ENCODE assay signal across 8 cellular contexts in genomic region chr11:70202898-70203748, GRCh38. TPM values are rescaled to one million over a fixed set of nuclear protein-coding genes. Genes with fewer than 3 reads are reported as not detected.
A peak's percentile ranks its signal among the peaks of the same experiment; 100 is the strongest.
DNase-seq lines count a peak whose midpoint lies in the region; ATAC-seq, FAIRE-seq and TF ChIP-seq lines count a peak whose summit lies in the region.

TSS of gene FADD (plus strand) at chr11:70203296. CDS start at chr11:70203460, 164 bp downstream.

- H3K9ac ChIP-seq in H1 (replicated peaks in 1 of 4; ENCODE audit: extremely low read depth in 1 of 4, low read depth in 3 of 4, low read length in 3 of 4) (peak within 1 kb of the TSS; percentile 76 to 93 (median 90)), mesendoderm (ENCODE audit: low read length) (peak within 1 kb of the TSS; percentile 100)

- H4K91ac ChIP-seq in H1 (replicated peaks; ENCODE audit: insufficient read length, low read length): peak within 1 kb of the TSS; percentile 97

- H2AK5ac ChIP-seq in H1 (ENCODE audit: low read depth, low read length) (peak within 1 kb of the TSS; percentile 77; the same call in 1 of the 2 replicates), mesendoderm (ENCODE audit: low read length) (peak within 1 kb of the TSS; percentile 97)

- H3K36me3 ChIP-seq in CD4-positive, CD25-positive, alpha-beta regulatory T cell (ENCODE audit: control insufficient read depth, insufficient read depth, low read length): peaks cover 28% of the 10 kb centered on the region
- H3K36me3 ChIP-seq in H1 (ENCODE audit: control insufficient read depth in 2 of 4, insufficient read depth in 4 of 4, low read length in 3 of 4): peaks cover 10 to 19% (median 14%) of the 10 kb centered on the region in 4 experiments
- peaks cover 11% of the 10 kb centered on the region for H3K36me3 ChIP-seq in mesendoderm (ENCODE audit: control insufficient read depth, insufficient read depth, low read length)

- 1% methylated on average over 74 of the region's 91 CpGs; no CpG with 5 or more reads in 1 of the 2 experiments for WGBS in H1 (ENCODE audit: extremely low coverage in 1 of 2, insufficient coverage in 1 of 2, insufficient read length in 1 of 2, insufficient replicate concordance in 2 of 2, low coverage in 1 of 2, low lambda C conversion rate in 2 of 2, missing lambda C conversion rate in 1 of 2), 2 experiments
- no CpG with 5 or more reads among the region's 91 CpGs for WGBS in mesendoderm (ENCODE audit: extremely low coverage, insufficient coverage, low lambda C conversion rate)

- H3K4me2 ChIP-seq in H1 (ENCODE audit: insufficient read depth in 1 of 2, low read depth in 2 of 2, low read length in 2 of 2): peak within 1 kb of the TSS; percentile 70 to 89
- peak within 1 kb of the TSS; percentile 100 for H3K4me2 ChIP-seq in mesendoderm (ENCODE audit: low read length)

- H2BK5ac ChIP-seq in H1 (ENCODE audit: low read depth, low read length): peak within 1 kb of the TSS; percentile 97
- peak within 1 kb of the TSS; percentile 98 for H2BK5ac ChIP-seq in mesendoderm (ENCODE audit: low read length)

- H3K27me3 ChIP-seq in CD4-positive, CD25-positive, alpha-beta regulatory T cell (ENCODE audit: control insufficient read depth, insufficient read depth, low read length): no peaks in the 10 kb centered on the region
- no peaks in the 10 kb centered on the region for H3K27me3 ChIP-seq in HL-60 (ENCODE audit: insufficient read depth, poor library complexity, severe bottlenecking)
- no peaks in the 10 kb centered on the region for H3K27me3 ChIP-seq in H1 (replicated peaks in 1 of 4; ENCODE audit: control insufficient read depth in 3 of 4, extremely low read depth in 1 of 4, insufficient read depth in 3 of 4, low read length in 3 of 4)
- H3K27me3 ChIP-seq in mesendoderm (ENCODE audit: insufficient read depth, low read length, poor library complexity): no peaks in the 10 kb centered on the region

- peaks cover 7% of the 10 kb centered on the region for H3K27me3 Mint-ChIP-seq in CD4-positive, CD25-positive, alpha-beta regulatory T cell

- H4K8ac ChIP-seq in H1 (ENCODE audit: extremely low read depth, insufficient read depth, low read length) (peak within 1 kb of the TSS; percentile 91), mesendoderm (ENCODE audit: low read depth, low read length) (peak within 1 kb of the TSS; percentile 98)

- peaks cover 10% of the 10 kb centered on the region for H3K23me2 ChIP-seq in H1 (ENCODE audit: low read depth, low read length)

- H2AFZ ChIP-seq in H1 (ENCODE audit: low read length): peak within 1 kb of the TSS; percentile 18; the same call in 1 of the 2 replicates

- TF ChIP-seq RAD21 in H1 (IDR thresholded peaks at IDR 0.05 in 1 of 2, conservative IDR thresholded peaks at IDR 0.05 in 1 of 2; ENCODE audit: low read depth in 2 of 2, low read length in 2 of 2): no peak; a peak in 1 of 4 replicates

- no peak within 1 kb of the TSS for H3K23ac ChIP-seq in H1 (ENCODE audit: insufficient read length)
- H3K23ac ChIP-seq in mesendoderm (ENCODE audit: low read length): peak within 1 kb of the TSS; percentile 97

- H3K18ac ChIP-seq in H1 (ENCODE audit: extremely low read depth, low read length) (peak within 1 kb of the TSS; percentile 96; the same call in 1 of the 2 replicates), mesendoderm (ENCODE audit: low read length) (peak within 1 kb of the TSS; percentile 65)

- H3K56ac ChIP-seq in H1 (replicated peaks; ENCODE audit: insufficient read length, low read depth, low read length) (peak within 1 kb of the TSS; percentile 84), mesendoderm (ENCODE audit: low read length) (peak within 1 kb of the TSS; percentile 100)

- H4K20me1 ChIP-seq in H1 (replicated peaks in 1 of 2; ENCODE audit: control insufficient read depth in 1 of 2, insufficient read depth in 2 of 2, low read length in 2 of 2): peaks cover 21 to 25% of the 10 kb centered on the region in 2 experiments

- H3K27ac ChIP-seq in CD4-positive, CD25-positive, alpha-beta regulatory T cell (ENCODE audit: insufficient read depth, low read length, poor library complexity, severe bottlenecking): peak within 1 kb of the TSS; percentile 88
- H3K27ac ChIP-seq in HL-60 (replicated peaks): peak within 1 kb of the TSS; percentile 95
- peak within 1 kb of the TSS; percentile 74 for H3K27ac ChIP-seq in H1 (ENCODE audit: low read depth, low read length)
- H3K27ac ChIP-seq in mesendoderm (ENCODE audit: low read depth, low read length): peak within 1 kb of the TSS; percentile 95

- H3K79me1 ChIP-seq in H1 (ENCODE audit: low read depth, low read length) (peaks cover 6% of the 10 kb centered on the region; the same call in 1 of the 2 replicates), mesendoderm (ENCODE audit: low read length) (peaks cover 32% of the 10 kb centered on the region)

- peak within 1 kb of the TSS; percentile 89 to 98 (median 95) for H3K27ac Mint-ChIP-seq in CD4-positive, CD25-positive, alpha-beta regulatory T cell

- peaks cover 38% of the 10 kb centered on the region for H3K4me1 ChIP-seq in CD4-positive, CD25-positive, alpha-beta regulatory T cell (ENCODE audit: control insufficient read depth, insufficient read depth, low read length, poor library complexity, severe bottlenecking)
- peaks cover 7 to 17% (median 9%) of the 10 kb centered on the region in 4 experiments for H3K4me1 ChIP-seq in H1 (replicated peaks in 1 of 4; ENCODE audit: control insufficient read depth in 3 of 4, insufficient read depth in 4 of 4, low read length in 3 of 4)
- peaks cover 5% of the 10 kb centered on the region for H3K4me1 ChIP-seq in mesendoderm (ENCODE audit: control insufficient read depth, low read depth, low read length)

- peaks cover 9 to 39% of the 10 kb centered on the region in 2 experiments for H3K79me2 ChIP-seq in H1 (ENCODE audit: control insufficient read depth in 1 of 2, insufficient read depth in 2 of 2, low read length in 2 of 2)
- H3K79me2 ChIP-seq in mesendoderm (ENCODE audit: control insufficient read depth, insufficient read depth, low read length): peaks cover 37% of the 10 kb centered on the region

- peaks cover 11% of the 10 kb centered on the region for H3K36me3 Mint-ChIP-seq in CD4-positive, CD25-positive, alpha-beta regulatory T cell

- peak within 1 kb of the TSS; percentile 96 to 99 (median 97) for H3K4me3 Mint-ChIP-seq in CD4-positive, CD25-positive, alpha-beta regulatory T cell

- TF ChIP-seq CTCF in HL-60 (IDR thresholded peaks at IDR 0.05; ENCODE audit: insufficient read depth, low read length) (no peak), H1 (IDR thresholded peaks at IDR 0.05; ENCODE audit: control extremely low read depth in 1 of 3, insufficient read depth in 1 of 3, low read depth in 1 of 3, low read length in 3 of 3) (no peak)

- POLR2A ChIA-PET in H1 (lab: Charles Lee; ENCODE audit: partially characterized antibody): interaction anchor here (0.6 to 3.5 kb wide), 7 partner anchors 10 to 290 kb away, joined by 3 to 22 read pairs (median 4); no protein-coding TSS in a partner anchor

- peaks cover 0 to 49% (median 21%) of the 10 kb centered on the region in 4 donors for H3K4me1 Mint-ChIP-seq in CD4-positive, CD25-positive, alpha-beta regulatory T cell

- peak in 1 of 2 experiments; percentile 40; a peak in 1 of 3 replicates for TF ChIP-seq POLR2A in H1 (IDR thresholded peaks at IDR 0.05; ENCODE audit: control extremely low read depth in 1 of 2, low read depth in 2 of 2, low read length in 2 of 2)

- H3K14ac ChIP-seq in H1 (ENCODE audit: insufficient read length): no peak within 1 kb of the TSS

- ATAC-seq in CD4-positive, CD25-positive, alpha-beta regulatory T cell (ENCODE audit: low read depth in 2 of 2): peak; percentile 56 to 58
- peak; percentile 77 for ATAC-seq in GM19397 (IDR thresholded peaks at IDR 0.05; ENCODE audit: unreplicated experiment)

- peaks cover 0 to 2% (median 0%) of the 10 kb centered on the region in 7 donors for H3K9me3 Mint-ChIP-seq in CD4-positive, CD25-positive, alpha-beta regulatory T cell

- peak within 1 kb of the TSS; percentile 32; the same call in 1 of the 2 replicates for H2BK12ac ChIP-seq in H1 (ENCODE audit: low read depth, low read length)

- no peak for FAIRE-seq in H1 (lab: Jason Lieb, UNC)

- no peak for TF ChIP-seq EP300 in H1 (IDR thresholded peaks at IDR 0.05; ENCODE audit: borderline replicate concordance in 1 of 2, low read depth in 2 of 2, low read length in 2 of 2)

- CTCF ChIA-PET in H1 (lab: Charles Lee; ENCODE audit: partially characterized antibody): interaction anchor here (0.6 to 3.5 kb wide), 3 partner anchors 7 to 421 kb away, joined by 3 to 11 read pairs (median 5); no protein-coding TSS in a partner anchor

- peak within 1 kb of the TSS; percentile 98 for H3K4me3 ChIP-seq in CD4-positive, CD25-positive, alpha-beta regulatory T cell (ENCODE audit: low read depth, low read length)
- H3K4me3 ChIP-seq in HL-60 (replicated peaks; ENCODE audit: insufficient read depth, low read length): peak within 1 kb of the TSS; percentile 82
- peak within 1 kb of the TSS; percentile 86 to 90 (median 86) for H3K4me3 ChIP-seq in H1 (ENCODE audit: extremely low read depth in 1 of 4, insufficient read depth in 2 of 4, low read depth in 3 of 4, low read length in 4 of 4)
- H3K4me3 ChIP-seq in mesendoderm (ENCODE audit: low read length): peak within 1 kb of the TSS; percentile 98

- H4K5ac ChIP-seq in H1 (ENCODE audit: insufficient read length, low read depth, low read length): peak within 1 kb of the TSS; percentile 62
- peak within 1 kb of the TSS; percentile 33 for H4K5ac ChIP-seq in mesendoderm (ENCODE audit: low read length)

- no peak within 1 kb of the TSS for H2BK20ac ChIP-seq in H1 (ENCODE audit: low read length)

- H2BK15ac ChIP-seq in H1 (ENCODE audit: low read length) (peak within 1 kb of the TSS; percentile 92; the same call in 1 of the 2 replicates), mesendoderm (replicated peaks; ENCODE audit: low read depth) (no peak within 1 kb of the TSS)

- H3K4ac ChIP-seq in H1 (replicated peaks; ENCODE audit: insufficient read length, low read depth, low read length) (peak within 1 kb of the TSS; percentile 74), mesendoderm (ENCODE audit: low read depth, low read length) (peak within 1 kb of the TSS; percentile 85)

- DNase-seq in CD4-positive, CD25-positive, alpha-beta regulatory T cell: peak; percentile 86 to 95 (median 91)
- peak; percentile 88 to 92 for DNase-seq in HL-60 (ENCODE audit: low read depth in 1 of 2, low spot score in 1 of 2)
- peak; percentile 89 for DNase-seq in NK-92 treated with Interleukin-12 subunit alpha and Interleukin-12 subunit beta, amount 100 ng/mL, for 24 hours (lab: John Stamatoyannopoulos, UW)
- DNase-seq in activated CD8-positive, alpha-beta memory T cell treated with anti-CD3 and anti-CD28 coated beads for 4 hours (ENCODE audit: low read depth in 2 of 2): peak; percentile 82 to 83
- DNase-seq in H1 (ENCODE audit: low read depth in 1 of 2, low spot score in 2 of 2): peak; percentile 72 to 90
- DNase-seq in mesendoderm: peak; percentile 96
- DNase-seq in stimulated activated CD8-positive, alpha-beta memory T cell treated with anti-CD3 and anti-CD28 coated beads, Interleukin-12 subunit alpha, Interleukin-12 subunit beta, amount 100 ng/mL, for 4 hours (ENCODE audit: low read depth): peak; percentile 85

- no peaks in the 10 kb centered on the region for H3K9me3 ChIP-seq in CD4-positive, CD25-positive, alpha-beta regulatory T cell (ENCODE audit: control insufficient read depth in 2 of 2, low read length in 2 of 2)
- H3K9me3 ChIP-seq in H1 (ENCODE audit: insufficient read depth in 2 of 2, low read depth in 1 of 2, low read length in 1 of 2): no peaks in the 10 kb centered on the region

- H2BK120ac ChIP-seq in H1 (replicated peaks; ENCODE audit: low read depth, low read length) (peak within 1 kb of the TSS; percentile 75), mesendoderm (ENCODE audit: low read depth, low read length) (peak within 1 kb of the TSS; percentile 75)

RNA-seq across cellular contexts. Expression of gene FADD, which starts in this region (rescaled TPM):
- total RNA-seq in CD4-positive, CD25-positive, alpha-beta regulatory T cell: 12.0 TPM
- polyA plus RNA-seq in CD4-positive, CD25-positive, alpha-beta regulatory T cell: 10 to 100 TPM; 14.6 to 33.5 (median 19.7) TPM
- 43.8 and 43.9 TPM in 2 replicates for total RNA-seq in H1 (2021; fragmentation: NEBNext Ultra II Directional; extraction: Animal tissue kit (Norgen Biotek cat#: 25700))
- polyA plus RNA-seq in H1 (2011; rRNA removed): 29.0 and 37.4 TPM in 2 replicates
- 40.3 TPM for polyA plus RNA-seq in H1 (2011; cell fraction: cytosol; rRNA removed)
- polyA plus RNA-seq in H1 (2011; cell fraction: nucleus; rRNA removed): 31.3 TPM
- polyA plus RNA-seq in H1 (2012, experiment 1 of 2): 34.2 to 40.6 TPM (median 39.4 TPM) in 4 replicates
- polyA plus RNA-seq in H1 (2012, experiment 2 of 2): 42.8 TPM
- polyA plus RNA-seq in H1 (2013, experiment 1 of 2): 36.2 TPM
- polyA plus RNA-seq in H1 (2013, experiment 2 of 2): 35.3 TPM
- polyA minus RNA-seq in H1 (2011; rRNA and poly(A)+ RNA removed): 33.9 and 44.7 TPM in 2 replicates
- polyA minus RNA-seq in H1 (2011; cell fraction: cytosol; rRNA and poly(A)+ RNA removed): 25.3 TPM
- 22.5 TPM for polyA minus RNA-seq in H1 (2011; cell fraction: nucleus; rRNA and poly(A)+ RNA removed)
- polyA plus RNA-seq in mesendoderm (2013, experiment 1 of 2): 40.9 TPM
- 40.4 TPM for polyA plus RNA-seq in mesendoderm (2013, experiment 2 of 2)

Comparison
In these comparisons a context has a peak if more than half of its experiments do, and no peak if none do; other contexts are left out.
1. Peak in every context shown above with its lines: DNase-seq, ATAC-seq, H3K4me3 ChIP-seq and H3K27ac ChIP-seq.